1 cellular context compared by ENCODE assay signal in genomic region chr16:71916397-71916920, GRCh38.
TF ChIP-seq lines count a peak whose summit lies in the region.

No MANE protein-coding gene starts in this region.

TF ChIP-seq in IMR-90, 13 proteins besides CTCF, POLR2A, EP300 and RAD21:
- TF ChIP-seq SMC3 (IDR thresholded peaks at IDR 0.05; ENCODE audit: low read depth, low read length) (no peak), RFX5 (IDR thresholded peaks at IDR 0.05; ENCODE audit: low read depth, low read length) (no peak), CEBPB (IDR thresholded peaks at IDR 0.05; ENCODE audit: low read depth, low read length) (no peak), CHD1 (IDR thresholded peaks at IDR 0.05; ENCODE audit: low read depth, low read length) (no peak), MAFK (IDR thresholded peaks at IDR 0.05; ENCODE audit: low read depth, low read length) (no peak), BHLHE40 (IDR thresholded peaks at IDR 0.05; ENCODE audit: low read depth, low read length) (no peak), NFE2L2 (IDR thresholded peaks at IDR 0.05; ENCODE audit: low read depth, low read length) (no peak), RCOR1 (IDR thresholded peaks at IDR 0.05; ENCODE audit: insufficient replicate concordance, low read length) (no peak), MAZ (IDR thresholded peaks at IDR 0.05; ENCODE audit: borderline replicate concordance, low read depth, low read length) (no peak), MXI1 (IDR thresholded peaks at IDR 0.05; ENCODE audit: borderline replicate concordance, low read depth, low read length) (no peak), FOS (IDR thresholded peaks at IDR 0.05; ENCODE audit: low read depth, low read length) (no peak), USF2 (IDR thresholded peaks at IDR 0.05; ENCODE audit: low read depth, low read length) (no peak), ELK1 (IDR thresholded peaks at IDR 0.05; ENCODE audit: borderline replicate concordance, low read depth, low read length) (no peak)
